In genomic region chr7:37369904-37370303, GRCh38 we compare ENCODE assay signal across 22 cellular contexts.
DNase-seq lines count a peak whose midpoint lies in the region; ATAC-seq and TF ChIP-seq lines count a peak whose summit lies in the region.
"Had no signal": no experiment of that assay in that cellular context is flagged by ENCODE, and none has a peak within 500 bp of the region (broad histone marks: within the 10 kb centered on the region; RNA-seq: fewer than 3 reads in every experiment).

No MANE protein-coding gene starts in this region.

- no peak overlapping the region for H3K23ac ChIP-seq in mesendoderm (ENCODE audit: low read length)

- H3K27ac ChIP-seq in left ventricle myocardium inferior (replicated peaks) (peak overlapping the region; percentile 53), mesendoderm (ENCODE audit: low read depth, low read length) (peak overlapping the region; percentile 75), esophagus squamous epithelium (no peak overlapping the region)
- H3K27ac ChIP-seq: BLaER1 treated with 17β-estradiol and CSF1 and Interleukin-3, amounts not matched to agents 10 nM and 100 nM had no signal

- peak overlapping the region; percentile 90 for H3K18ac ChIP-seq in mesendoderm (ENCODE audit: low read length)

- H3K79me1 ChIP-seq in mesendoderm (ENCODE audit: low read length): no peaks in the 10 kb centered on the region

- H3K4ac ChIP-seq in mesendoderm (ENCODE audit: low read depth, low read length): no peak overlapping the region

- no peak overlapping the region for H3K4me3 ChIP-seq in left ventricle myocardium inferior
- H3K4me3 ChIP-seq in mesendoderm (ENCODE audit: low read length): no peak overlapping the region
- H3K4me3 ChIP-seq in esophagus squamous epithelium: no peak overlapping the region
- H3K4me3 ChIP-seq: BLaER1 treated with 17β-estradiol and CSF1 and Interleukin-3, amounts not matched to agents 10 nM and 100 nM; GM12878; GM23338; MG63 had no signal

- H4K8ac ChIP-seq in mesendoderm (ENCODE audit: low read depth, low read length): no peak overlapping the region

- H3K27me3 Mint-ChIP-seq in WTC11 (ENCODE audit: low read depth): no peaks in the 10 kb centered on the region
- peaks cover 28% of the 10 kb centered on the region for H3K27me3 Mint-ChIP-seq in activated T-helper 2 cell treated with anti-CD3 and anti-CD28 coated beads, Interferon-gamma antibody, Interleukin-2, Interleukin-4, amounts not matched to agents 10 μg/mL and 5 μg/mL and 100 μg/mL, durations not matched to agents 14 hours and 24 hours and 36 hours (ENCODE audit: low read depth)
- H3K27me3 Mint-ChIP-seq: CD8-positive, alpha-beta memory T cell had no signal

- POLR2A ChIA-PET in WTC11 (lab: Charles Lee): no interaction called here

- no peak overlapping the region for H2BK120ac ChIP-seq in mesendoderm (ENCODE audit: low read depth, low read length)

- H3K27me3 ChIP-seq in left ventricle myocardium inferior (ENCODE audit: low read depth) (no peaks in the 10 kb centered on the region), mesendoderm (ENCODE audit: insufficient read depth, low read length, poor library complexity) (no peaks in the 10 kb centered on the region), esophagus squamous epithelium (no peaks in the 10 kb centered on the region)
- H3K27me3 ChIP-seq: BLaER1 treated with 17β-estradiol and CSF1 and Interleukin-3, amounts not matched to agents 10 nM and 100 nM; MG63 had no signal

- peak overlapping the region; percentile 65 for H2BK5ac ChIP-seq in mesendoderm (ENCODE audit: low read length)

- TF ChIP-seq CTCF in left ventricle myocardium inferior (IDR thresholded peaks at IDR 0.05; ENCODE audit: borderline replicate concordance) (no peak), WTC11 (IDR thresholded peaks at IDR 0.05) (no peak), esophagus squamous epithelium (IDR thresholded peaks at IDR 0.05) (no peak)

- no peak overlapping the region for H3K27ac Mint-ChIP-seq in WTC11
- no peak overlapping the region for H3K27ac Mint-ChIP-seq in activated T-helper 2 cell treated with anti-CD3 and anti-CD28 coated beads, Interferon-gamma antibody, Interleukin-2, Interleukin-4, amounts not matched to agents 10 μg/mL and 5 μg/mL and 100 μg/mL, durations not matched to agents 14 hours and 24 hours and 36 hours
- H3K27ac Mint-ChIP-seq: CD8-positive, alpha-beta memory T cell; GM23338 had no signal

- no peak overlapping the region for H3K4me3 Mint-ChIP-seq in WTC11
- H3K4me3 Mint-ChIP-seq in activated T-helper 2 cell treated with anti-CD3 and anti-CD28 coated beads, Interferon-gamma antibody, Interleukin-2, Interleukin-4, amounts not matched to agents 10 μg/mL and 5 μg/mL and 100 μg/mL, durations not matched to agents 14 hours and 24 hours and 36 hours (ENCODE audit: low read depth): no peak overlapping the region
- H3K4me3 Mint-ChIP-seq: CD8-positive, alpha-beta memory T cell; GM23338 had no signal

- H2BK15ac ChIP-seq in mesendoderm (replicated peaks; ENCODE audit: low read depth): no peak overlapping the region

- no CpG with 5 or more reads among the region's 4 CpGs for WGBS in mesendoderm (ENCODE audit: extremely low coverage, insufficient coverage, low lambda C conversion rate)
- 75 to 76% methylated on average over 4 of the region's 4 CpGs for WGBS in esophagus squamous epithelium, 2 donors

- no peak overlapping the region for H4K5ac ChIP-seq in mesendoderm (ENCODE audit: low read length)

- H3K4me2 ChIP-seq in mesendoderm (ENCODE audit: low read length): no peak overlapping the region
- H3K4me2 ChIP-seq: BLaER1 treated with 17β-estradiol and CSF1 and Interleukin-3, amounts not matched to agents 10 nM and 100 nM; GM23338 had no signal

- no peaks in the 10 kb centered on the region for H3K36me3 Mint-ChIP-seq in WTC11
- H3K36me3 Mint-ChIP-seq in activated T-helper 2 cell treated with anti-CD3 and anti-CD28 coated beads, Interferon-gamma antibody, Interleukin-2, Interleukin-4, amounts not matched to agents 10 μg/mL and 5 μg/mL and 100 μg/mL, durations not matched to agents 14 hours and 24 hours and 36 hours (ENCODE audit: low read depth): peaks cover 11% of the 10 kb centered on the region

- intact Hi-C loops in left ventricle myocardium inferior (cut with micrococcal nuclease) (no loop called here), Right ventricle myocardium inferior (cut with DNase I) (no loop called here), esophagus squamous epithelium (cut with DNase I) (no loop called here)
- intact Hi-C loops in activated T-helper 2 cell treated with anti-CD3 and anti-CD28 coated beads, Interferon-gamma antibody, Interleukin-2, Interleukin-4, amounts not matched to agents 10 μg/mL and 5 μg/mL and 100 μg/mL, durations not matched to agents 14 hours and 24 hours and 36 hours (cut with micrococcal nuclease): no loop called here

- DNase-seq in left ventricle myocardium inferior: peak; percentile 27
- DNase-seq in Right ventricle myocardium inferior (ENCODE audit: missing footprints): no peak
- DNase-seq in WTC11 (ENCODE audit: low spot score): no peak
- DNase-seq in mesendoderm: peak; percentile 88
- DNase-seq in activated T-helper 2 cell treated with anti-CD3 and anti-CD28 coated beads, Interferon-gamma antibody, Interleukin-2, Interleukin-4, amounts not matched to agents 10 μg/mL and 5 μg/mL and 100 μg/mL, durations not matched to agents 14 hours and 24 hours and 36 hours (ENCODE audit: low spot score): no peak
- no peak for DNase-seq in KG1 (lab: John Stamatoyannopoulos, UW)
- no peak for DNase-seq in esophagus squamous epithelium (lab: John Stamatoyannopoulos, UW)
- DNase-seq: CD8-positive, alpha-beta memory T cell; DND-41; GDM1; KBM-7; MG63; NCI-H1092; NCI-H146; NCI-H2081 treated with DMSO at 0.1 percent for 48 hours; NCI-H510A; NCI-H82; SHP77 had no signal

- H3K9me3 ChIP-seq in left ventricle myocardium inferior (replicated peaks) (no peaks in the 10 kb centered on the region), esophagus squamous epithelium (no peaks in the 10 kb centered on the region)
- H3K9me3 ChIP-seq: MG63 had no signal

- H3K36me3 ChIP-seq in left ventricle myocardium inferior (no peaks in the 10 kb centered on the region), mesendoderm (ENCODE audit: control insufficient read depth, insufficient read depth, low read length) (no peaks in the 10 kb centered on the region), esophagus squamous epithelium (no peaks in the 10 kb centered on the region)
- H3K36me3 ChIP-seq: MG63 had no signal

- H3K79me2 ChIP-seq in mesendoderm (ENCODE audit: control insufficient read depth, insufficient read depth, low read length): no peaks in the 10 kb centered on the region

- CTCF ChIA-PET in WTC11 (lab: Charles Lee): no interaction called here

- H3K9ac ChIP-seq in mesendoderm (ENCODE audit: low read length): no peak overlapping the region
- H3K9ac ChIP-seq: BLaER1 treated with 17β-estradiol and CSF1 and Interleukin-3, amounts not matched to agents 10 nM and 100 nM had no signal

- H3K56ac ChIP-seq in mesendoderm (ENCODE audit: low read length): peak overlapping the region; percentile 61

- no peak for ATAC-seq in Right ventricle myocardium inferior
- peak; percentile 81 for ATAC-seq in WTC11
- ATAC-seq: GM12878, GM23338, Panc1 had no signal

- peak overlapping the region; percentile 55 for H2AK5ac ChIP-seq in mesendoderm (ENCODE audit: low read length)

- peaks cover 33% of the 10 kb centered on the region for H3K4me1 Mint-ChIP-seq in WTC11
- H3K4me1 Mint-ChIP-seq in activated T-helper 2 cell treated with anti-CD3 and anti-CD28 coated beads, Interferon-gamma antibody, Interleukin-2, Interleukin-4, amounts not matched to agents 10 μg/mL and 5 μg/mL and 100 μg/mL, durations not matched to agents 14 hours and 24 hours and 36 hours (ENCODE audit: low read depth): peaks cover 35% of the 10 kb centered on the region

- TF ChIP-seq POLR2A in esophagus squamous epithelium (IDR thresholded peaks at IDR 0.05): no peak

- 0 out of 2 replicates have a peak, but pooled peaks cover 3% of the 10 kb centered on the region for H3K9me3 Mint-ChIP-seq in WTC11
- peaks cover 5% of the 10 kb centered on the region for H3K9me3 Mint-ChIP-seq in activated T-helper 2 cell treated with anti-CD3 and anti-CD28 coated beads, Interferon-gamma antibody, Interleukin-2, Interleukin-4, amounts not matched to agents 10 μg/mL and 5 μg/mL and 100 μg/mL, durations not matched to agents 14 hours and 24 hours and 36 hours
- H3K9me3 Mint-ChIP-seq: CD8-positive, alpha-beta memory T cell; GM23338 had no signal

- H3K4me1 ChIP-seq in left ventricle myocardium inferior (peaks cover 21% of the 10 kb centered on the region), mesendoderm (ENCODE audit: control insufficient read depth, low read depth, low read length) (peaks cover 7% of the 10 kb centered on the region), esophagus squamous epithelium (peaks cover 0 to 3% (median 0%) of the 10 kb centered on the region in 3 donors)
- H3K4me1 ChIP-seq: BLaER1 treated with 17β-estradiol and CSF1 and Interleukin-3, amounts not matched to agents 10 nM and 100 nM had no signal

TF ChIP-seq in WTC11, 78 proteins besides CTCF, POLR2A, EP300 and RAD21 (continues in another document):
- TF ChIP-seq ZMAT4 (CRISPR knock-in tag; IDR thresholded peaks at IDR 0.05) (no peak), ZNF423 (CRISPR knock-in tag; IDR thresholded peaks at IDR 0.05) (no peak), ATF6 (CRISPR knock-in tag; IDR thresholded peaks at IDR 0.05) (no peak), TP53 (CRISPR knock-in tag; IDR thresholded peaks at IDR 0.05) (no peak), ZNF138 (CRISPR knock-in tag; conservative IDR thresholded peaks at IDR 0.05) (no peak), RORB (CRISPR knock-in tag; IDR thresholded peaks at IDR 0.05) (no peak), NFE2L1 (CRISPR knock-in tag; IDR thresholded peaks at IDR 0.05) (no peak)

Comparison
In these comparisons a context has a peak if more than half of its experiments do, and no peak if none do; other contexts are left out.
1. DNase-seq: peak in left ventricle myocardium inferior (single experiment) and mesendoderm (single experiment); none in Right ventricle myocardium inferior (single experiment), WTC11 (single experiment), activated T-helper 2 cell treated with anti-CD3 and anti-CD28 coated beads, Interferon-gamma antibody, Interleukin-2, Interleukin-4, amounts not matched to agents 10 μg/mL and 5 μg/mL and 100 μg/mL, durations not matched to agents 14 hours and 24 hours and 36 hours (single experiment), KG1 (single experiment) and esophagus squamous epithelium (single experiment).
2. H3K27ac ChIP-seq: peak in left ventricle myocardium inferior (single experiment) and mesendoderm (single experiment); none in esophagus squamous epithelium (0 of 4).